Comparison of ENCODE assay signal across 11 cellular contexts in genomic region chr6:160659562-160659961, GRCh38. TPM values are rescaled to one million over a fixed set of nuclear protein-coding genes. Genes with fewer than 3 reads are reported as not detected.
"Had no signal": no experiment of that assay in that cellular context is flagged by ENCODE, and none has a peak within 500 bp of the region (broad histone marks: within the 10 kb centered on the region; RNA-seq: fewer than 3 reads in every experiment).

No MANE protein-coding gene starts in this region.

- H3K36me3 ChIP-seq: HAP-1 had no signal

- H3K9me3 ChIP-seq: HAP-1 had no signal

- H3K27ac Mint-ChIP-seq: GM23338, H9, HFFc6 had no signal

- ATAC-seq: GM23338, HCT116 had no signal

- H3K4me3 Mint-ChIP-seq: GM23338, H9, HFFc6 had no signal

- DNase-seq: GM23248, GOT3, H7, H9, HCEC 1CT, HFFc6 had no signal

- H3K4me1 ChIP-seq: HAP-1 had no signal

- H3K4me3 ChIP-seq: GM23248, GM23338, HAP-1 had no signal

- H3K27ac ChIP-seq: GM23248 had no signal

RNA-seq across cellular contexts. Expression of gene LPA, which starts 4.5 kb away (rescaled TPM):
- total RNA-seq: GM23248, H4, H7, HFFc6 had no signal

RNA-seq across cellular contexts. Expression of gene PLG, which starts 42.5 kb away (rescaled TPM):
- total RNA-seq: GM23248, GM23338, H1, H4, H7, H9, HFFc6 had no signal
